ENCODE assay signal across 11 cellular contexts in the genomic region with DNA sequence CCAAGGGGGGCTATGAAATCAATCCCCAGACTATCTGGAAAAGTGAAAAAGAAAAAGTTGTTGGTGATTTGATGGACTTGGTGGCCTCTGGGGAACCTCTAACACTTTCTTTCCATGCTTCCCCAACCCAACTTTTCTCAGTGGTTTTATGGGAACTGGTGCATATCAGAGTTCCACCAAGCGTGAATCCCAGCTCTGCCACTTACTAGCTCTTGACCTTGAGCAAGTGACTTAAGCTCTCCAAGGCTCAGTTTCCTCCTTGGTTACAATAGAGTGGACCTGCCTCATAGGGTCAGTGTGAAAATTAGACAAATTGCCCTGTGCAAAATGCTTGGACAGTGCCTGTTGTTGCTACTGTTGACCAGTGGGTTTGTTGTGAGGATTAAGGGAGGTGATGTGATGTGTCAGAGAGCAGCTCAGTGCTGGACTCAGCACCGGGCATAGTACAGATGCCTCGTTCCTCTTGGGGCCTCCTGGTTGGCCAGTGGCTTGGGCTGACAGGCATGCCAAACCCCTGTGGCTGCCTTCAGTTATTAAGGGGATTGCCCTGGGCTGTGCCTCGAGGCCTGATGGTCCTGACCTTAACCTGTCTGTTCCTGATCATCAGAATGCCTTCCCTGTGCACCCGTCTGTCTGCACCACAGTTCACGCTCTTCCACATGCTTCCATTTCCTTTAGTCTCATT. TPM values are rescaled to one million over a fixed set of nuclear protein-coding genes. Genes with fewer than 3 reads are reported as not detected.
A peak's percentile ranks its signal among the peaks of the same experiment; 100 is the strongest.
DNase-seq lines count a peak whose midpoint lies in the region; ATAC-seq, FAIRE-seq and TF ChIP-seq lines count a peak whose summit lies in the region.
"Had no signal": no experiment of that assay in that cellular context is flagged by ENCODE, and none has a peak within 500 bp of the region (broad histone marks: within the 10 kb centered on the region; RNA-seq: fewer than 3 reads in every experiment).

No MANE protein-coding gene starts in this region.

- H3K27ac ChIP-seq in small intestine (ENCODE audit: low read depth in 1 of 2, low read length in 1 of 2), result no peak overlapping the region
- H3K27ac ChIP-seq: vagina had no signal

- H3K36me3 ChIP-seq in BE2C, result no peaks in the 10 kb centered on the region
- no peaks in the 10 kb centered on the region for H3K36me3 ChIP-seq in small intestine (ENCODE audit: control insufficient read depth in 2 of 2, insufficient read depth in 2 of 2, low read length in 2 of 2)
- H3K36me3 ChIP-seq: vagina had no signal

- peaks cover 5% of the 10 kb centered on the region; the same call in 1 of the 2 replicates for H3K9me3 ChIP-seq in BE2C
- no peaks in the 10 kb centered on the region for H3K9me3 ChIP-seq in small intestine (ENCODE audit: control insufficient read depth, low read depth)
- H3K9me3 ChIP-seq: vagina had no signal

- H3K4me3 ChIP-seq in GM12865 (ENCODE audit: low read depth, low read length) (no peak overlapping the region), BE2C (ENCODE audit: low read depth, low read length) (no peak overlapping the region), small intestine (ENCODE audit: low read depth in 1 of 2, low read length in 2 of 2) (no peak overlapping the region)
- H3K4me3 ChIP-seq: vagina had no signal

- TF ChIP-seq CTCF in GM12865 (IDR thresholded peaks at IDR 0.05; ENCODE audit: insufficient read depth, low read depth, low read length, missing control alignments), result no peak
- no peak for TF ChIP-seq CTCF in BE2C (IDR thresholded peaks at IDR 0.05; ENCODE audit: low read depth, low read length)

- WGBS in small intestine, 3 donors, result 62 to 72% (median 64%) methylated on average over 6 of the region's 6 CpGs

- FAIRE-seq in small intestine (lab: Jason Lieb, UNC), result no peak

- H3K4me1 ChIP-seq in BE2C (no peaks in the 10 kb centered on the region), small intestine (ENCODE audit: control insufficient read depth in 2 of 2, insufficient read depth in 1 of 2, low read depth in 1 of 2, low read length in 1 of 2) (peaks cover 0 to 2% of the 10 kb centered on the region in 2 donors)

- DNase-seq in GM12865 (ENCODE audit: low read depth) (peak; percentile 29), islet precursor cell (peak; percentile 36), iPS-NIHi7 (ENCODE audit: extremely low spot score) (no peak), T1000 (lab: John Stamatoyannopoulos, UW) (no peak), BE2C (no peak), small intestine (no peak)
- DNase-seq: DMS53, NCI-H446 had no signal

- peak; percentile 29 for ATAC-seq in GM19438 (IDR thresholded peaks at IDR 0.05; ENCODE audit: low read depth, unreplicated experiment)
- ATAC-seq in HG03108 (IDR thresholded peaks at IDR 0.05; ENCODE audit: unreplicated experiment), result peak; percentile 43

- H3K27me3 ChIP-seq in BE2C, result peaks cover 8% of the 10 kb centered on the region
- no peaks in the 10 kb centered on the region for H3K27me3 ChIP-seq in small intestine (ENCODE audit: control insufficient read depth in 2 of 2, insufficient read depth in 2 of 2, low read length in 2 of 2)
- H3K27me3 ChIP-seq: vagina had no signal

RNA-seq across cellular contexts. Expression of gene COL15A1, which starts 49.3 kb away (rescaled TPM):
- not detected for polyA plus RNA-seq in BE2C (2012; ENCODE audit: insufficient read depth, insufficient read length, low read depth)
- polyA plus RNA-seq in small intestine, result 1 to 10 TPM in 1 of 3 donors, under 1 TPM in 2; 0.22 to 4.2 (median 0.81) TPM

Comparison
In these comparisons a context has a peak if more than half of its experiments do, and no peak if none do; other contexts are left out.
1. DNase-seq: peak in GM12865 (single experiment) and islet precursor cell (single experiment); none in iPS-NIHi7 (single experiment), T1000 (single experiment), BE2C (single experiment) and small intestine (single experiment).